Comparison of ENCODE assay signal across 20 cellular contexts in genomic region chr14:77752799-77753516, GRCh38. TPM values are rescaled to one million over a fixed set of nuclear protein-coding genes. Genes with fewer than 3 reads are reported as not detected.
A peak's percentile ranks its signal among the peaks of the same experiment; 100 is the strongest.
DNase-seq lines count a peak whose midpoint lies in the region; ATAC-seq and TF ChIP-seq lines count a peak whose summit lies in the region.
"Had no signal": no experiment of that assay in that cellular context is flagged by ENCODE, and none has a peak within 500 bp of the region (broad histone marks: within the 10 kb centered on the region; RNA-seq: fewer than 3 reads in every experiment).

No MANE protein-coding gene starts in this region.

- no peaks in the 10 kb centered on the region for H3K27me3 ChIP-seq in ovary

- DNase-seq in stimulated activated naive CD8-positive, alpha-beta T cell treated with anti-CD3 and anti-CD28 coated beads, Interleukin-15, Interleukin-2, amounts not matched to agents 100 U/mL and 50 U/mL, for 24 hours: no peak
- DNase-seq in astrocyte of the hippocampus (ENCODE audit: low read depth, low spot score) (peak; percentile 67), DMS 273 treated with DMSO at 0.1 percent for 48 hours (lab: John Stamatoyannopoulos, UW) (no peak), ovary (no peak)
- DNase-seq in stimulated activated naive CD8-positive, alpha-beta T cell treated with anti-CD3 and anti-CD28 coated beads, Interleukin-15, amount 100 ng/mL, for 72 hours: no peak
- DNase-seq: activated CD4-positive, alpha-beta T cell treated with anti-CD3 and anti-CD28 coated beads, Interleukin-2, amount 50 U/mL, for 48 hours; activated naive CD8-positive, alpha-beta T cell treated with anti-CD3 and anti-CD28 coated beads, Interleukin-2, amount 50 U/mL, for 24 hours; DMS79 treated with DMSO at 0.1 percent for 48 hours; MM.1S; naive B cell; NCI-H146; NCI-H82; PC-9; posterior cingulate gyrus; WERI-Rb-1 had no signal

- peaks cover 3% of the 10 kb centered on the region for H3K4me1 ChIP-seq in ovary (ENCODE audit: insufficient read depth)

- no peak overlapping the region for H3K4me3 ChIP-seq in ovary
- H3K4me3 ChIP-seq: PC-9 had no signal

- no peak overlapping the region for H3K4me3 Mint-ChIP-seq in stimulated activated naive CD8-positive, alpha-beta T cell treated with anti-CD3 and anti-CD28 coated beads, Interleukin-15, Interleukin-2, amounts not matched to agents 100 ng/mL and 50 ng/mL, for 24 hours
- no peak overlapping the region for H3K4me3 Mint-ChIP-seq in stimulated activated naive CD8-positive, alpha-beta T cell treated with anti-CD3 and anti-CD28 coated beads, Interleukin-15, amount 100 ng/mL, for 72 hours
- H3K4me3 Mint-ChIP-seq: activated naive CD8-positive, alpha-beta T cell treated with anti-CD3 and anti-CD28 coated beads, Interleukin-2, amount 50 U/mL, for 24 hours; activated T-helper 1 cell treated with anti-CD3 and anti-CD28 coated beads, Interleukin-12 subunit alpha, Interleukin-12 subunit beta, Interleukin-2, Interleukin-4 antibody, amounts not matched to agents 30 ng/mL and 10 ng/mL and 1 ng/mL, durations not matched to agents 14 hours and 24 hours and 36 hours; dendritic cell treated with granulocyte-macrophage colony-stimulating factor and Interleukin-4, amounts not matched to agents 40 ng/mL and 50 ng/mL, for 4 days; T-helper 1 cell treated with Interleukin-12 subunit alpha and Interleukin-12 subunit beta and Interleukin-4 antibody, amounts not matched to agents 30 μg/mL and 1 μg/mL, for 36 hours; type B pancreatic cell had no signal

- peak overlapping the region; percentile 26 for H3K27ac Mint-ChIP-seq in stimulated activated naive CD8-positive, alpha-beta T cell treated with anti-CD3 and anti-CD28 coated beads, Interleukin-15, Interleukin-2, amounts not matched to agents 100 ng/mL and 50 ng/mL, for 24 hours
- H3K27ac Mint-ChIP-seq in stimulated activated naive CD8-positive, alpha-beta T cell treated with anti-CD3 and anti-CD28 coated beads, Interleukin-15, amount 100 ng/mL, for 72 hours: peak overlapping the region; percentile 27 to 61
- H3K27ac Mint-ChIP-seq: activated naive CD8-positive, alpha-beta T cell treated with anti-CD3 and anti-CD28 coated beads, Interleukin-2, amount 50 U/mL, for 24 hours; activated T-helper 1 cell treated with anti-CD3 and anti-CD28 coated beads, Interleukin-12 subunit alpha, Interleukin-12 subunit beta, Interleukin-2, Interleukin-4 antibody, amounts not matched to agents 30 ng/mL and 10 ng/mL and 1 ng/mL, durations not matched to agents 14 hours and 24 hours and 36 hours; dendritic cell treated with granulocyte-macrophage colony-stimulating factor and Interleukin-4, amounts not matched to agents 40 ng/mL and 50 ng/mL, for 4 days; naive B cell; T-helper 1 cell treated with Interleukin-12 subunit alpha and Interleukin-12 subunit beta and Interleukin-4 antibody, amounts not matched to agents 30 μg/mL and 1 μg/mL, for 36 hours; type B pancreatic cell had no signal

- no peaks in the 10 kb centered on the region for H3K9me3 Mint-ChIP-seq in stimulated activated naive CD8-positive, alpha-beta T cell treated with anti-CD3 and anti-CD28 coated beads, Interleukin-15, Interleukin-2, amounts not matched to agents 100 ng/mL and 50 ng/mL, for 24 hours
- H3K9me3 Mint-ChIP-seq in stimulated activated naive CD8-positive, alpha-beta T cell treated with anti-CD3 and anti-CD28 coated beads, Interleukin-15, amount 100 ng/mL, for 72 hours: no peaks in the 10 kb centered on the region
- H3K9me3 Mint-ChIP-seq: activated naive CD8-positive, alpha-beta T cell treated with anti-CD3 and anti-CD28 coated beads, Interleukin-2, amount 50 U/mL, for 24 hours; activated T-helper 1 cell treated with anti-CD3 and anti-CD28 coated beads, Interleukin-12 subunit alpha, Interleukin-12 subunit beta, Interleukin-2, Interleukin-4 antibody, amounts not matched to agents 30 ng/mL and 10 ng/mL and 1 ng/mL, durations not matched to agents 14 hours and 24 hours and 36 hours; dendritic cell treated with granulocyte-macrophage colony-stimulating factor and Interleukin-4, amounts not matched to agents 40 ng/mL and 50 ng/mL, for 4 days; naive B cell; T-helper 1 cell treated with Interleukin-12 subunit alpha and Interleukin-12 subunit beta and Interleukin-4 antibody, amounts not matched to agents 30 μg/mL and 1 μg/mL, for 36 hours; type B pancreatic cell had no signal

- no peak overlapping the region for H3K27ac ChIP-seq in ovary
- H3K27ac ChIP-seq: PC-9, WERI-Rb-1 had no signal

- 38 to 46% (median 41%) methylated on average over 3 of the region's 3 CpGs for WGBS in ovary, 3 donors

- intact Hi-C loops in ovary (cut with DNase I): no loop called here

- no peak for TF ChIP-seq POLR2A in ovary (IDR thresholded peaks at IDR 0.05)

- H3K27me3 Mint-ChIP-seq in stimulated activated naive CD8-positive, alpha-beta T cell treated with anti-CD3 and anti-CD28 coated beads, Interleukin-15, Interleukin-2, amounts not matched to agents 100 ng/mL and 50 ng/mL, for 24 hours: no peaks in the 10 kb centered on the region
- H3K27me3 Mint-ChIP-seq in stimulated activated naive CD8-positive, alpha-beta T cell treated with anti-CD3 and anti-CD28 coated beads, Interleukin-15, amount 100 ng/mL, for 72 hours: no peaks in the 10 kb centered on the region
- H3K27me3 Mint-ChIP-seq: activated naive CD8-positive, alpha-beta T cell treated with anti-CD3 and anti-CD28 coated beads, Interleukin-2, amount 50 U/mL, for 24 hours; dendritic cell treated with granulocyte-macrophage colony-stimulating factor and Interleukin-4, amounts not matched to agents 40 ng/mL and 50 ng/mL, for 4 days; naive B cell; type B pancreatic cell had no signal

- no peaks in the 10 kb centered on the region for H3K9me3 ChIP-seq in ovary

- no peak for TF ChIP-seq CTCF in ovary (IDR thresholded peaks at IDR 0.05)

- TF ChIP-seq EP300 in ovary (IDR thresholded peaks at IDR 0.05): no peak

- ATAC-seq in stimulated activated naive CD8-positive, alpha-beta T cell treated with anti-CD3 and anti-CD28 coated beads, Interleukin-15, Interleukin-2, amounts not matched to agents 100 U/mL and 50 U/mL, for 24 hours: no peak
- no peak for ATAC-seq in stimulated activated naive CD8-positive, alpha-beta T cell treated with anti-CD3 and anti-CD28 coated beads, Interleukin-15, amount 100 ng/mL, for 72 hours
- ATAC-seq: activated naive CD8-positive, alpha-beta T cell treated with anti-CD3 and anti-CD28 coated beads, Interleukin-2, amount 50 U/mL, for 24 hours had no signal

- H3K36me3 Mint-ChIP-seq in stimulated activated naive CD8-positive, alpha-beta T cell treated with anti-CD3 and anti-CD28 coated beads, Interleukin-15, Interleukin-2, amounts not matched to agents 100 ng/mL and 50 ng/mL, for 24 hours (ENCODE audit: low read depth): peaks cover 84% of the 10 kb centered on the region

- no peaks in the 10 kb centered on the region for H3K36me3 ChIP-seq in ovary

- H3K4me1 Mint-ChIP-seq in stimulated activated naive CD8-positive, alpha-beta T cell treated with anti-CD3 and anti-CD28 coated beads, Interleukin-15, Interleukin-2, amounts not matched to agents 100 ng/mL and 50 ng/mL, for 24 hours (ENCODE audit: low read depth): peaks cover 29% of the 10 kb centered on the region
- peaks cover 38% of the 10 kb centered on the region for H3K4me1 Mint-ChIP-seq in stimulated activated naive CD8-positive, alpha-beta T cell treated with anti-CD3 and anti-CD28 coated beads, Interleukin-15, amount 100 ng/mL, for 72 hours

RNA-seq across cellular contexts. Expression of gene SNW1, which starts 8.0 kb away (rescaled TPM):
- total RNA-seq in ovary: 10 to 100 TPM; 29.2 to 80.1 (median 69.8) TPM
- polyA plus RNA-seq in ovary: 10 to 100 TPM; 55.7 to 87.8 TPM

RNA-seq across cellular contexts. Expression of gene SLIRP, which starts 45.1 kb away (rescaled TPM):
- 100 to 1,000 TPM in 2 of 7 donors, 10 to 100 TPM in 5; 61.6 to 142 (median 75.3) TPM for total RNA-seq in ovary
- polyA plus RNA-seq in ovary: 100 to 1,000 TPM in 1 of 2 donors, 10 to 100 TPM in 1; 88.4 to 146 TPM

RNA-seq across cellular contexts. Expression of gene ALKBH1, which starts 45.1 kb away (rescaled TPM):
- 10 to 100 TPM in 3 of 7 donors, 1 to 10 TPM in 4; 8.4 to 13.3 (median 9.9) TPM for total RNA-seq in ovary
- 10 to 100 TPM; 10.8 to 12.8 TPM for polyA plus RNA-seq in ovary

RNA-seq across cellular contexts. Expression of gene ADCK1, which starts 47.0 kb away (rescaled TPM):
- 1 to 10 TPM; 1.7 to 7.9 (median 7.2) TPM for total RNA-seq in ovary
- 1 to 10 TPM; 3.5 to 3.9 TPM for polyA plus RNA-seq in ovary
